16 cellular contexts compared by ENCODE assay signal in the genomic region with DNA sequence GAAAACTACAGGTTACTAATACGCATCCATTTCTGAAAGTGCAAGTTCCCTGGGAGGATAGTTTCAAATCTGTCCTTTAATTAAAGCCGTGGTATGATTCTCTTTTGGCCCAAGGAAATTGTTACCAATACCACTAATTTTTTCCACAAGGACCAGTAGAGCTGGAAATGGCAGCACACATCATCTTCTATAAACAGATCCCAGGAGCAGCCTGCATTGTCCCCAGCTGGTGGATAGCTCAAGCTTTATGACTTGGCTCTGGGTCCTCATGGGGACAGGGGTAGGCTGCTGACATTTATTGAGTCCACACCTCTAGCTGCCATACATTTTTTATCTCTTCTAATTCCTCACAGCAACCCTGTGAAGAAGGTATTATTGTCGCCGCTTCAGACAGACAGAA. TPM values are rescaled to one million over a fixed set of nuclear protein-coding genes. Genes with fewer than 3 reads are reported as not detected.
"Had no signal": no experiment of that assay in that cellular context is flagged by ENCODE, and none has a peak within 500 bp of the region (broad histone marks: within the 10 kb centered on the region; RNA-seq: fewer than 3 reads in every experiment).

No MANE protein-coding gene starts in this region.

- ATAC-seq: activated CD4-positive, CD25-positive, alpha-beta regulatory T cell treated with anti-CD3 and anti-CD28 coated beads, Interleukin-2, amount 50 U/mL, for 24 hours; stimulated activated naive B cell treated with anti-CD40 and anti-IgM and Interleukin-4, amounts not matched to agents 10 μg/mL and 1 μg/mL and 100 μg/mL, for 72 hours had no signal

- H3K9me3 Mint-ChIP-seq: activated naive CD4-positive, alpha-beta T cell treated with anti-CD3 and anti-CD28 coated beads, Interleukin-2, amount 10 ng/mL, durations not matched to agents 7 days and 5 days; neural crest cell; stimulated activated naive B cell treated with anti-CD40 and anti-IgM and Interleukin-4, amounts not matched to agents 10 μg/mL and 1 μg/mL and 100 μg/mL, for 72 hours had no signal

- H3K27ac Mint-ChIP-seq: activated naive CD4-positive, alpha-beta T cell treated with anti-CD3 and anti-CD28 coated beads, Interleukin-2, amount 10 ng/mL, durations not matched to agents 7 days and 5 days; stimulated activated naive B cell treated with anti-CD40 and anti-IgM and Interleukin-4, amounts not matched to agents 10 μg/mL and 1 μg/mL and 100 μg/mL, for 72 hours had no signal

- H3K9me3 ChIP-seq: esophagus muscularis mucosa, tibial artery had no signal

- H3K27ac ChIP-seq: esophagus muscularis mucosa, tibial artery had no signal

- FAIRE-seq: colon, urothelium cell line had no signal

- H3K4me3 Mint-ChIP-seq: activated naive CD4-positive, alpha-beta T cell treated with anti-CD3 and anti-CD28 coated beads, Interleukin-2, amount 10 ng/mL, durations not matched to agents 7 days and 5 days; neural crest cell; stimulated activated naive B cell treated with anti-CD40 and anti-IgM and Interleukin-4, amounts not matched to agents 10 μg/mL and 1 μg/mL and 100 μg/mL, for 72 hours had no signal

- H3K4me3 ChIP-seq: esophagus muscularis mucosa, tibial artery had no signal

- H3K36me3 ChIP-seq: esophagus muscularis mucosa, tibial artery had no signal

- DNase-seq: activated naive CD4-positive, alpha-beta T cell treated with anti-CD3 and anti-CD28 coated beads, Interleukin-2, amount 10 ng/mL, durations not matched to agents 7 days and 5 days; foreskin fibroblast; kidney glomerular epithelial cell; stimulated activated CD4-positive, alpha-beta T cell treated with anti-CD3 and anti-CD28 coated beads, Interleukin-2, amount 100 ng/mL, for 48 hours; stimulated activated naive B cell treated with anti-CD40 and anti-IgM and Interleukin-4, amounts not matched to agents 10 μg/mL and 1 μg/mL and 100 μg/mL, for 72 hours; T-helper 9 cell; tibial artery had no signal

RNA-seq across cellular contexts. Expression of gene BHLHA9, which starts 35.8 kb away (rescaled TPM):
- total RNA-seq: activated CD8-positive, alpha-beta memory T cell treated with anti-CD3 and anti-CD28 coated beads for 36 hours; esophagus muscularis mucosa; lower leg skin; neural crest cell; osteocyte; pulmonary artery endothelial cell had no signal

RNA-seq across cellular contexts. Expression of gene TRARG1, which starts 45.0 kb away (rescaled TPM):
- total RNA-seq: activated CD8-positive, alpha-beta memory T cell treated with anti-CD3 and anti-CD28 coated beads for 36 hours; osteocyte; pulmonary artery endothelial cell had no signal
